Comparison of ENCODE assay signal across 1 cellular context in genomic region chr17:19015428-19015827, GRCh38.
TF ChIP-seq lines count a peak whose summit lies in the region.

No MANE protein-coding gene starts in this region.

TF ChIP-seq in SK-N-SH treated with all-trans-retinoic acid at 6 μM for 48 hours, 23 proteins besides CTCF, POLR2A, EP300 and RAD21 (continued from another document):
- TF ChIP-seq GLIS3 (CRISPR knock-in tag; IDR thresholded peaks at IDR 0.05), result no peak
- TF ChIP-seq TOX (CRISPR knock-in tag; IDR thresholded peaks at IDR 0.05; ENCODE audit: borderline replicate concordance), result no peak
- no peak for TF ChIP-seq ISL1 (CRISPR knock-in tag; IDR thresholded peaks at IDR 0.05)
- TF ChIP-seq POU6F1 (CRISPR knock-in tag; IDR thresholded peaks at IDR 0.05; ENCODE audit: borderline replicate concordance, low read depth), result no peak
- no peak for TF ChIP-seq BACH2 (CRISPR knock-in tag; IDR thresholded peaks at IDR 0.05; ENCODE audit: borderline replicate concordance)
- TF ChIP-seq SNAI2 (CRISPR knock-in tag; IDR thresholded peaks at IDR 0.05), result no peak
- no peak for TF ChIP-seq TCF4 (CRISPR knock-in tag; IDR thresholded peaks at IDR 0.05; ENCODE audit: borderline replicate concordance)
- TF ChIP-seq ESRRG (CRISPR knock-in tag; IDR thresholded peaks at IDR 0.05), result no peak
- TF ChIP-seq ZNF8 (CRISPR knock-in tag; IDR thresholded peaks at IDR 0.05), result no peak
